Comparison of ENCODE assay signal across 23 cellular contexts in the genomic region with DNA sequence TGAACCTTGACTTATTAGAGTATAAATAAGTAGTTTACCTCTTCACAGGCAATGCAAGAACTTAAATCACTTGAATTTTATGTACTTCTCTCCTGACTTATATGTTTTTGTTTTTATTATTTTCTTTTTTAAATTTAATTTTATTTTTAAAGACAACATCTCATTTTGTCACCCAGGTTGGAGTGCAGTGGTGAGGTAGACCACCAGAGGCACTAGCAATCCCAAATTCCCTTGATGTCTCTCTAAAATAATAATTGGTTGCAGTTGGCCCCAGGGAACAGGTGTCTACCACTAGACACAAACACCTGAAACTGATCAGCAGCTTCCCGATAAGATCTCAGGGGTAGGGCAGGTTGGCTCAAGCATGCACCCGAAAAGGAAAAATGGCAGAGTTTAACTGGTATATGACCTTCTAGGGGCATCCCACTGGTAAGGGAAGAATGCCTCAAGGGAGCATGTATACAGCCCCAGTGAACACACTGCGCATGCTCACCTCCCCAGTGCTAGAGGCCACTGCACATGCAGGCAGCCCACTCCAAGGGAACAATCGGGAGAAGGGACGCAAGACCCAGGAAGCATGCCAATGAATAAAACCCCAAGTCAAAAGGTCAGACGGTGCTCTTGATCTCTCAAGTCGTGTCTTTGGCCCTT. TPM values are rescaled to one million over a fixed set of nuclear protein-coding genes. Genes with fewer than 3 reads are reported as not detected.
DNase-seq lines count a peak whose midpoint lies in the region; ATAC-seq, FAIRE-seq and TF ChIP-seq lines count a peak whose summit lies in the region.
"Had no signal": no experiment of that assay in that cellular context is flagged by ENCODE, and none has a peak within 500 bp of the region (broad histone marks: within the 10 kb centered on the region; RNA-seq: fewer than 3 reads in every experiment).

No MANE protein-coding gene starts in this region.

- FAIRE-seq in HTR-8/SVneo (lab: Jason Lieb, UNC) = peak; percentile 26
- FAIRE-seq: bronchial epithelial cell, frontal cortex, islet of Langerhans had no signal

- H3K79me2 ChIP-seq in SK-N-SH (ENCODE audit: insufficient read depth) = no peaks in the 10 kb centered on the region
- H3K79me2 ChIP-seq in PC-3 (ENCODE audit: low read length) = no peaks in the 10 kb centered on the region

- H3K27ac ChIP-seq in SK-N-SH (ENCODE audit: low read depth in 2 of 2, low read length in 1 of 2) (no peak overlapping the region), upper lobe of left lung (no peak overlapping the region), PC-3 (ENCODE audit: low read length) (no peak overlapping the region)
- H3K27ac ChIP-seq: adrenal gland, neural progenitor cell had no signal

- no peaks in the 10 kb centered on the region for H3K4me1 Mint-ChIP-seq in neural crest cell
- H3K4me1 Mint-ChIP-seq: CD4-positive, CD25-positive, alpha-beta regulatory T cell; neural progenitor cell had no signal

- H3K4me2 ChIP-seq in SK-N-SH (no peak overlapping the region), PC-3 (ENCODE audit: low read length) (no peak overlapping the region)
- H3K4me2 ChIP-seq: neural progenitor cell had no signal

- H3K4me1 ChIP-seq in SK-N-SH (ENCODE audit: control insufficient read depth in 1 of 2, insufficient read depth in 2 of 2, low read depth in 1 of 2, low read length in 1 of 2) (no peaks in the 10 kb centered on the region), upper lobe of left lung (no peaks in the 10 kb centered on the region), PC-3 (ENCODE audit: insufficient read depth, low read length) (no peaks in the 10 kb centered on the region)
- H3K4me1 ChIP-seq: adrenal gland, neural progenitor cell had no signal

- ATAC-seq in SK-N-SH treated with all-trans-retinoic acid at 6 μM for 48 hours (no peak), upper lobe of left lung (ENCODE audit: low FRiP score in 2 of 2) (no peak), PC-3 (no peak)
- ATAC-seq: activated T-cell treated with anti-CD3 and anti-CD28 coated beads, Interleukin-2, amount 50 U/mL, for 4 hours had no signal

- H3K9ac ChIP-seq in SK-N-SH (no peak overlapping the region), PC-3 (ENCODE audit: low read length) (no peak overlapping the region)
- H3K9ac ChIP-seq: neural progenitor cell had no signal

- no peaks in the 10 kb centered on the region for H3K9me3 Mint-ChIP-seq in neural crest cell
- H3K9me3 Mint-ChIP-seq: activated T-cell treated with anti-CD3 and anti-CD28 coated beads, Interleukin-2, amount 50 U/mL, for 4 hours; CD4-positive, CD25-positive, alpha-beta regulatory T cell; neural progenitor cell had no signal

- no peaks in the 10 kb centered on the region for H3K36me3 Mint-ChIP-seq in neural crest cell (ENCODE audit: low read depth)
- H3K36me3 Mint-ChIP-seq: CD4-positive, CD25-positive, alpha-beta regulatory T cell; neural progenitor cell had no signal

- 76% methylated on average over 7 of the region's 7 CpGs for WGBS in SK-N-SH (ENCODE audit: low lambda C conversion rate)
- 66 to 72% methylated on average over 7 of the region's 7 CpGs for WGBS in upper lobe of left lung, 2 donors

- DNase-seq in SK-N-SH (no peak), HTR-8/SVneo (ENCODE audit: insufficient read length, low spot score) (no peak), choroid plexus epithelial cell (ENCODE audit: low read depth) (no peak), neural crest cell (ENCODE audit: low read depth, low spot score) (no peak), HEK293T (ENCODE audit: extremely low spot score) (no peak), upper lobe of left lung (no peak), PC-3 (no peak)
- DNase-seq: activated naive CD4-positive, alpha-beta T cell; activated T-cell treated with anti-CD3 and anti-CD28 coated beads, Interleukin-2, amount 50 U/mL, for 4 hours; adrenal gland; CD4-positive, CD25-positive, alpha-beta regulatory T cell; DMS153; H7; hippocampal formation; Karpas-422; NCI-H524 treated with DMSO at 0.1 percent for 48 hours; T-helper 9 cell had no signal

- H3K27ac Mint-ChIP-seq in neural crest cell (ENCODE audit: unreplicated experiment) = no peak overlapping the region
- H3K27ac Mint-ChIP-seq: CD4-positive, CD25-positive, alpha-beta regulatory T cell; neural progenitor cell; progenitor cell of endocrine pancreas had no signal

- no peaks in the 10 kb centered on the region for H3K36me3 ChIP-seq in SK-N-SH (replicated peaks in 1 of 2; ENCODE audit: control insufficient read depth in 1 of 2, insufficient read depth in 2 of 2, low read length in 1 of 2)
- H3K36me3 ChIP-seq in upper lobe of left lung = no peaks in the 10 kb centered on the region
- no peaks in the 10 kb centered on the region for H3K36me3 ChIP-seq in PC-3 (ENCODE audit: low read depth, low read length)
- H3K36me3 ChIP-seq: adrenal gland, neural progenitor cell had no signal

- BruUV-seq in PC-3 (replicated peaks; lab: Mats Ljungman, UMichigan) = no TSS peak

- TF ChIP-seq RAD21 in SK-N-SH (IDR thresholded peaks at IDR 0.05; ENCODE audit: low read length) = no peak

- no peaks in the 10 kb centered on the region for H3K9me3 ChIP-seq in SK-N-SH
- no peaks in the 10 kb centered on the region for H3K9me3 ChIP-seq in upper lobe of left lung
- H3K9me3 ChIP-seq in PC-3 (ENCODE audit: low read length) = no peaks in the 10 kb centered on the region
- H3K9me3 ChIP-seq: adrenal gland had no signal

- H4K20me1 ChIP-seq in SK-N-SH (ENCODE audit: insufficient read depth) = no peaks in the 10 kb centered on the region
- no peaks in the 10 kb centered on the region for H4K20me1 ChIP-seq in PC-3 (ENCODE audit: low read length)

- CTCF ChIA-PET in SK-N-SH (lab: Yijun Ruan, JAX) (no interaction called here), HEK293T (lab: Yijun Ruan, JAX) (no interaction called here), PC-3 (lab: Charles Lee) (no interaction called here)

- H3F3A ChIP-seq in SK-N-SH (replicated peaks; ENCODE audit: insufficient read depth) (no peaks in the 10 kb centered on the region), PC-3 (ENCODE audit: low read length, unreplicated experiment) (no peaks in the 10 kb centered on the region)

- no peaks in the 10 kb centered on the region for H3K27me3 Mint-ChIP-seq in neural crest cell (ENCODE audit: low read depth)
- H3K27me3 Mint-ChIP-seq: CD4-positive, CD25-positive, alpha-beta regulatory T cell; progenitor cell of endocrine pancreas had no signal

- H3K27me3 ChIP-seq in SK-N-SH (ENCODE audit: insufficient read depth) (no peaks in the 10 kb centered on the region), upper lobe of left lung (no peaks in the 10 kb centered on the region), PC-3 (ENCODE audit: low read length) (no peaks in the 10 kb centered on the region)
- H3K27me3 ChIP-seq: adrenal gland, neural progenitor cell had no signal

- TF ChIP-seq CTCF in SK-N-SH (IDR thresholded peaks at IDR 0.05) = peak; percentile 14; the same call in 1 of the 2 replicates
- TF ChIP-seq CTCF in choroid plexus epithelial cell (conservative IDR thresholded peaks at IDR 0.05; ENCODE audit: low read depth, low read length) = peak; percentile 33
- TF ChIP-seq CTCF in neural crest cell (conservative IDR thresholded peaks at IDR 0.05) = peak; percentile 38
- no peak for TF ChIP-seq CTCF in upper lobe of left lung (IDR thresholded peaks at IDR 0.05)
- no peak for TF ChIP-seq CTCF in PC-3 (conservative IDR thresholded peaks at IDR 0.05; ENCODE audit: low read depth, low read length)

- H3K9me2 ChIP-seq in SK-N-SH = no peaks in the 10 kb centered on the region
- H3K9me2 ChIP-seq in PC-3 (replicated peaks; ENCODE audit: low read length) = no peaks in the 10 kb centered on the region

- H2AFZ ChIP-seq in SK-N-SH (ENCODE audit: low read depth) (no peak overlapping the region), PC-3 (ENCODE audit: low read length) (no peak overlapping the region)
- H2AFZ ChIP-seq: neural progenitor cell had no signal

- H3K4me3 ChIP-seq in SK-N-SH (ENCODE audit: low read depth in 2 of 2, low read length in 1 of 2) = no peak overlapping the region
- no peak overlapping the region for H3K4me3 ChIP-seq in choroid plexus epithelial cell (ENCODE audit: low read depth, low read length)
- no peak overlapping the region for H3K4me3 ChIP-seq in upper lobe of left lung
- no peak overlapping the region for H3K4me3 ChIP-seq in PC-3 (ENCODE audit: low read length)
- H3K4me3 ChIP-seq: adrenal gland, neural progenitor cell had no signal

- TF ChIP-seq EP300 in SK-N-SH (IDR thresholded peaks at IDR 0.05; ENCODE audit: borderline replicate concordance in 1 of 2, low read depth in 1 of 2, low read length in 1 of 2) (no peak), upper lobe of left lung (IDR thresholded peaks at IDR 0.05) (no peak)

- intact Hi-C loops in PC-3 (cut with micrococcal nuclease) = no loop called here

- no peak overlapping the region for H3K4me3 Mint-ChIP-seq in neural crest cell
- H3K4me3 Mint-ChIP-seq: activated T-cell treated with anti-CD3 and anti-CD28 coated beads, Interleukin-2, amount 50 U/mL, for 4 hours; CD4-positive, CD25-positive, alpha-beta regulatory T cell; neural progenitor cell had no signal

- POLR2A ChIA-PET in SK-N-SH (lab: Yijun Ruan, JAX) = interaction anchor here (0.6 kb wide), 1 partner anchor 259 kb away, joined by 3 read pairs; no protein-coding TSS in a partner anchor
- POLR2A ChIA-PET in HEK293T (lab: Yijun Ruan, JAX) = no interaction called here
- POLR2A ChIA-PET in PC-3 (lab: Charles Lee; ENCODE audit: unreplicated experiment) = no interaction called here

- TF ChIP-seq POLR2A in upper lobe of left lung (IDR thresholded peaks at IDR 0.05) = no peak

TF ChIP-seq in SK-N-SH, 30 proteins besides CTCF, POLR2A, EP300 and RAD21 (continues in another document):
- no peak for TF ChIP-seq YY1 (IDR thresholded peaks at IDR 0.05; ENCODE audit: low read depth)
- TF ChIP-seq FOSL2 (IDR thresholded peaks at IDR 0.05; ENCODE audit: borderline replicate concordance, low read depth) = no peak

TF ChIP-seq in SK-N-SH treated with all-trans-retinoic acid at 6 μM for 48 hours, 23 proteins besides CTCF, POLR2A, EP300 and RAD21 (continues in another document):
- no peak for TF ChIP-seq SNAI2 (CRISPR knock-in tag; IDR thresholded peaks at IDR 0.05)
- TF ChIP-seq ZFP30 (CRISPR knock-in tag; IDR thresholded peaks at IDR 0.05) = no peak
- no peak for TF ChIP-seq ISL1 (CRISPR knock-in tag; IDR thresholded peaks at IDR 0.05)
- TF ChIP-seq GLIS3 (CRISPR knock-in tag; IDR thresholded peaks at IDR 0.05) = no peak

TF ChIP-seq in HEK293T, 16 proteins besides CTCF, POLR2A, EP300 and RAD21 (continues in another document):
- TF ChIP-seq LEF1 (IDR thresholded peaks at IDR 0.05; ENCODE audit: borderline replicate concordance) (no peak), FOXA1 (IDR thresholded peaks at IDR 0.05) (no peak), FOXM1 (IDR thresholded peaks at IDR 0.05; ENCODE audit: borderline replicate concordance) (no peak)

RNA-seq across cellular contexts. Expression of gene EXOC8, which starts 14.6 kb away (rescaled TPM):
- 2.1 and 2.5 TPM in 2 replicates for polyA plus RNA-seq in SK-N-SH (2012; rRNA removed)
- 2.1 and 2.2 TPM in 2 replicates for polyA plus RNA-seq in SK-N-SH (2012; cell fraction: cytosol; rRNA removed)
- 2.6 TPM in 2 replicates for polyA plus RNA-seq in SK-N-SH (2012; cell fraction: nucleus; rRNA removed)
- 9.1 and 10.1 TPM in 2 replicates for total RNA-seq in neural crest cell
- 10 to 100 TPM; 16.3 to 24.7 (median 17.5) TPM for total RNA-seq in upper lobe of left lung
- total RNA-seq in PC-3 (2014; rRNA removed) = 14.0 and 14.9 TPM in 2 replicates

RNA-seq across cellular contexts. Expression of gene SPRTN, which starts 15.1 kb away (rescaled TPM):
- 13.4 and 17.3 TPM in 2 replicates for polyA plus RNA-seq in SK-N-SH (2012; rRNA removed)
- 13.7 and 15.3 TPM in 2 replicates for polyA plus RNA-seq in SK-N-SH (2012; cell fraction: cytosol; rRNA removed)
- 13.5 and 18.5 TPM in 2 replicates for polyA plus RNA-seq in SK-N-SH (2012; cell fraction: nucleus; rRNA removed)
- total RNA-seq in neural crest cell (16.0 and 17.2 TPM in 2 replicates), upper lobe of left lung (10 to 100 TPM in 4 of 6 donors, 1 to 10 TPM in 2; 8.8 to 30.9 (median 17.2) TPM), PC-3 (2014; rRNA removed) (17.1 and 27.8 TPM in 2 replicates)

Comparison
In these comparisons a context has a peak if more than half of its experiments do, and no peak if none do; other contexts are left out.
1. CTCF ChIP-seq: peak in SK-N-SH (single experiment), choroid plexus epithelial cell (single experiment) and neural crest cell (single experiment); none in upper lobe of left lung (0 of 6) and PC-3 (single experiment).